15 cellular contexts compared by ENCODE assay signal in genomic region chr16:57634171-57634570, GRCh38. TPM values are rescaled to one million over a fixed set of nuclear protein-coding genes. Genes with fewer than 3 reads are reported as not detected.
A peak's percentile ranks its signal among the peaks of the same experiment; 100 is the strongest.
DNase-seq lines count a peak whose midpoint lies in the region; ATAC-seq, FAIRE-seq and TF ChIP-seq lines count a peak whose summit lies in the region.
"Had no signal": no experiment of that assay in that cellular context is flagged by ENCODE, and none has a peak within 500 bp of the region (broad histone marks: within the 10 kb centered on the region; RNA-seq: fewer than 3 reads in every experiment).

No MANE protein-coding gene starts in this region.

- no peak overlapping the region for H3K4me3 ChIP-seq in HepG2 (replicated peaks in 1 of 3; ENCODE audit: insufficient read depth in 1 of 3, low read depth in 2 of 3, low read length in 3 of 3)
- no peak overlapping the region for H3K4me3 ChIP-seq in right lobe of liver
- H3K4me3 ChIP-seq in muscle layer of duodenum (ENCODE audit: low read depth in 1 of 2, low read length in 2 of 2), result no peak overlapping the region
- H3K4me3 ChIP-seq in H7 (ENCODE audit: insufficient read depth, low read depth, low read length), result no peak overlapping the region
- H3K4me3 ChIP-seq: SJSA1 had no signal

- H3K4me1 Mint-ChIP-seq in brain, result peaks cover 65% of the 10 kb centered on the region

- BruUV-seq in HepG2 (replicated peaks; lab: Mats Ljungman, UMichigan), result no TSS peak

- no peaks in the 10 kb centered on the region for H4K20me1 ChIP-seq in HepG2 (ENCODE audit: insufficient read depth, low read length)

- CTCF ChIA-PET in HepG2 (lab: Yijun Ruan, JAX; ENCODE audit: low intra/inter-chr PET ratio, low total read pairs), result no interaction called here

- no peaks in the 10 kb centered on the region for H3K36me3 Mint-ChIP-seq in brain
- H3K36me3 Mint-ChIP-seq: mesothelial cell of epicardium had no signal

- peak overlapping the region in 4 of 5 experiments; percentile 57 to 87 (median 86) for H3K27ac Mint-ChIP-seq in brain
- H3K27ac Mint-ChIP-seq: mesothelial cell of epicardium had no signal

- H2AFZ ChIP-seq in HepG2 (ENCODE audit: low read length), result no peak overlapping the region

- H3K4me3 Mint-ChIP-seq in brain, result no peak overlapping the region
- H3K4me3 Mint-ChIP-seq: mesothelial cell of epicardium had no signal

- in situ Hi-C loops in HepG2 (cut with HindIII; ENCODE audit: extremely low pct_ligation_motif_present, low pct_unique_long_range_greater_than_20kb), result no loop called here

- no peaks in the 10 kb centered on the region for H3K9me3 ChIP-seq in HepG2 (ENCODE audit: low read length)
- H3K9me3 ChIP-seq in right lobe of liver, result no peaks in the 10 kb centered on the region
- H3K9me3 ChIP-seq in muscle layer of duodenum (ENCODE audit: control insufficient read depth in 1 of 2, low read length in 2 of 2), result no peaks in the 10 kb centered on the region
- H3K9me3 ChIP-seq: SJSA1 had no signal

- no peaks in the 10 kb centered on the region for H3K79me2 ChIP-seq in HepG2 (ENCODE audit: insufficient read depth, low read length)

- intact Hi-C loops in HepG2 (cut with micrococcal nuclease; ENCODE audit: unreplicated experiment), result no loop called here
- intact Hi-C loops in right lobe of liver (cut with DNase I), result no loop called here

- FAIRE-seq in HepG2 (lab: Jason Lieb, UNC), result no peak
- FAIRE-seq: GM18507 had no signal

- DNase-seq in HepG2 (ENCODE audit: low spot score) (no peak), right lobe of liver (no peak), NOMO-1 (lab: John Stamatoyannopoulos, UW; ENCODE audit: unreplicated experiment in 2 of 2) (no peak), NCI-H2227 treated with DMSO at 0.1 percent for 48 hours (lab: John Stamatoyannopoulos, UW) (no peak), H7 (no peak)
- DNase-seq: MV-4-11, NCI-H446, WERI-Rb-1 had no signal

- H3K27ac ChIP-seq in HepG2 (ENCODE audit: extremely low read length, insufficient read depth, low read length) (no peak overlapping the region), right lobe of liver (no peak overlapping the region), muscle layer of duodenum (ENCODE audit: low read length) (peak overlapping the region; percentile 63)
- H3K27ac ChIP-seq: SJSA1, WERI-Rb-1 had no signal

- H3K4me1 ChIP-seq in HepG2 (ENCODE audit: insufficient read depth, low read length) (peaks cover 56% of the 10 kb centered on the region), right lobe of liver (peaks cover 0 to 18% (median 0%) of the 10 kb centered on the region in 4 donors), muscle layer of duodenum (ENCODE audit: control insufficient read depth in 1 of 2, insufficient read depth in 2 of 2, low read length in 2 of 2) (peaks cover 7 to 20% of the 10 kb centered on the region in 2 donors)

- no peak for ATAC-seq in HepG2
- no peak for ATAC-seq in right lobe of liver
- ATAC-seq in GM21528 (IDR thresholded peaks at IDR 0.05; ENCODE audit: low FRiP score, unreplicated experiment), result no peak

- no peak overlapping the region for H3K9ac ChIP-seq in HepG2 (ENCODE audit: insufficient read depth, low read depth, low read length)

- peaks cover 4% of the 10 kb centered on the region for H3K27me3 Mint-ChIP-seq in brain

- POLR2A ChIA-PET in HepG2 (lab: Yijun Ruan, JAX), result interaction anchor here (2.4 to 6.9 kb wide), 4 partner anchors 12 to 27 kb away, joined by 17 to 127 read pairs (median 28); no protein-coding TSS in a partner anchor

- WGBS in HepG2 (ENCODE audit: low lambda C conversion rate), result no CpG with 5 or more reads among the region's 4 CpGs
- WGBS in right lobe of liver (ENCODE audit: insufficient coverage, low coverage, low lambda C conversion rate, missing lambda C conversion rate), result no CpG with 5 or more reads among the region's 4 CpGs

- no peaks in the 10 kb centered on the region for H3K9me3 Mint-ChIP-seq in brain
- H3K9me3 Mint-ChIP-seq: mesothelial cell of epicardium had no signal

- H3K27me3 ChIP-seq in HepG2 (ENCODE audit: control insufficient read depth in 1 of 2, insufficient read depth in 2 of 2, low read length in 2 of 2) (no peaks in the 10 kb centered on the region), right lobe of liver (no peaks in the 10 kb centered on the region), muscle layer of duodenum (ENCODE audit: low read depth, low read length) (peaks cover 6% of the 10 kb centered on the region), H7 (ENCODE audit: control insufficient read depth, insufficient read depth, low read length) (no peaks in the 10 kb centered on the region)
- H3K27me3 ChIP-seq: SJSA1 had no signal

- no peak for TF ChIP-seq RAD21 in HepG2 (CRISPR knock-in tag; IDR thresholded peaks at IDR 0.05)

- H3K4me2 ChIP-seq in HepG2 (ENCODE audit: low read depth, low read length), result no peak overlapping the region; the same call in 1 of the 2 replicates

- TF ChIP-seq POLR2A in HepG2 (IDR thresholded peaks at IDR 0.05; ENCODE audit: insufficient read depth in 1 of 2, low read depth in 2 of 2, low read length in 2 of 2) (no peak), right lobe of liver (IDR thresholded peaks at IDR 0.05) (no peak)

- no peak for TF ChIP-seq CTCF in HepG2 (CRISPR knock-in tag; IDR thresholded peaks at IDR 0.05)
- TF ChIP-seq CTCF in right lobe of liver (IDR thresholded peaks at IDR 0.05), result no peak
- TF ChIP-seq CTCF in brain (conservative IDR thresholded peaks at IDR 0.05), result no peak

- H3K36me3 ChIP-seq in HepG2 (replicated peaks in 1 of 2; ENCODE audit: control insufficient read depth in 1 of 2, insufficient read depth in 2 of 2, low read length in 2 of 2) (no peaks in the 10 kb centered on the region), right lobe of liver (no peaks in the 10 kb centered on the region), muscle layer of duodenum (ENCODE audit: control insufficient read depth in 1 of 2, insufficient read depth in 2 of 2, low read length in 2 of 2) (no peaks in the 10 kb centered on the region), H7 (replicated peaks; ENCODE audit: control insufficient read depth, insufficient read depth, low read length) (no peaks in the 10 kb centered on the region)
- H3K36me3 ChIP-seq: SJSA1, WERI-Rb-1 had no signal

- no peak for TF ChIP-seq EP300 in HepG2 (IDR thresholded peaks at IDR 0.05; ENCODE audit: low read depth in 2 of 2, low read length in 2 of 2)
- TF ChIP-seq EP300 in HepG2 (CRISPR knock-in tag; IDR thresholded peaks at IDR 0.05; ENCODE audit: borderline replicate concordance), result no peak

RNA-seq across cellular contexts. Expression of gene ADGRG1, which starts 5.7 kb away (rescaled TPM):
- total RNA-seq in HepG2 (2016; rRNA removed; fragmentation: Illumina TruSeq; extraction: Trizol), result 2.8 and 5.9 TPM in 2 replicates
- 1.1 and 2.0 TPM in 2 replicates for total RNA-seq in HepG2 (2016; cell fraction: cytosol; rRNA removed; fragmentation: Illumina TruSeq; extraction: Trizol; ENCODE audit: low read depth)
- 2.8 and 5.0 TPM in 2 replicates for total RNA-seq in HepG2 (2016; cell fraction: insoluble cytoplasmic fraction; rRNA removed; fragmentation: Illumina TruSeq; extraction: Trizol)
- 3.1 and 3.2 TPM in 2 replicates for total RNA-seq in HepG2 (2016; cell fraction: membrane; rRNA removed; fragmentation: Illumina TruSeq; extraction: Trizol)
- total RNA-seq in HepG2 (2016; cell fraction: nucleus; rRNA removed; fragmentation: Illumina TruSeq; extraction: Trizol), result 7.2 and 8.0 TPM in 2 replicates
- polyA plus RNA-seq in HepG2 (2011; rRNA removed), result 2.7 and 3.3 TPM in 2 replicates
- 1.8 and 2.1 TPM in 2 replicates for polyA plus RNA-seq in HepG2 (2011; cell fraction: cytosol; rRNA removed)
- polyA plus RNA-seq in HepG2 (2011; cell fraction: nucleus; rRNA removed), result 5.0 and 7.4 TPM in 2 replicates
- 2.3 and 3.3 TPM in 2 replicates for polyA plus RNA-seq in HepG2 (2012)
- polyA plus RNA-seq in HepG2 (2016; cell fraction: cytosol; fragmentation: Illumina TruSeq; extraction: Trizol; ENCODE audit: low read depth), result 0.83 and 1.3 TPM in 2 replicates
- 2.4 and 5.1 TPM in 2 replicates for polyA plus RNA-seq in HepG2 (2016; cell fraction: insoluble cytoplasmic fraction; fragmentation: Illumina TruSeq; extraction: Trizol; ENCODE audit: low read depth)
- polyA plus RNA-seq in HepG2 (2016; cell fraction: membrane; fragmentation: Illumina TruSeq; extraction: Trizol; ENCODE audit: low read depth), result 2.8 and 3.2 TPM in 2 replicates
- polyA plus RNA-seq in HepG2 (2016; cell fraction: nucleus; fragmentation: Illumina TruSeq; extraction: Trizol; ENCODE audit: insufficient read depth, low read depth), result 14.1 and 15.0 TPM in 2 replicates
- 4.0 and 29.5 TPM in 2 replicates for polyA minus RNA-seq in HepG2 (2011; rRNA and poly(A)+ RNA removed; ENCODE audit: low replicate concordance)
- polyA minus RNA-seq in HepG2 (2011; cell fraction: cytosol; rRNA and poly(A)+ RNA removed), result 1.8 and 1.9 TPM in 2 replicates
- 2.4 and 2.8 TPM in 2 replicates for polyA minus RNA-seq in HepG2 (2011; cell fraction: nucleus; rRNA and poly(A)+ RNA removed)
- 1 to 10 TPM; 1.8 to 4.2 (median 3.4) TPM for total RNA-seq in right lobe of liver
- polyA plus RNA-seq in brain (ENCODE audit: insufficient read depth, low read depth, low replicate concordance), result 268 TPM
- total RNA-seq in H7 (2014; rRNA removed; shearing (Covaris generic)), result 0.38 and 0.44 TPM in 2 replicates

RNA-seq across cellular contexts. Expression of gene ADGRG3, which starts 33.9 kb away (rescaled TPM):
- total RNA-seq in HepG2 (2016; rRNA removed; fragmentation: Illumina TruSeq; extraction: Trizol), result 1.0 and 2.7 TPM in 2 replicates
- 0.79 and 1.1 TPM in 2 replicates for total RNA-seq in HepG2 (2016; cell fraction: cytosol; rRNA removed; fragmentation: Illumina TruSeq; extraction: Trizol; ENCODE audit: low read depth)
- 1.1 and 2.2 TPM in 2 replicates for total RNA-seq in HepG2 (2016; cell fraction: insoluble cytoplasmic fraction; rRNA removed; fragmentation: Illumina TruSeq; extraction: Trizol)
- total RNA-seq in HepG2 (2016; cell fraction: membrane; rRNA removed; fragmentation: Illumina TruSeq; extraction: Trizol), result 1.0 and 1.5 TPM in 2 replicates
- total RNA-seq in HepG2 (2016; cell fraction: nucleus; rRNA removed; fragmentation: Illumina TruSeq; extraction: Trizol), result 2.3 and 2.7 TPM in 2 replicates
- polyA plus RNA-seq in HepG2 (2011; rRNA removed), result 11.8 and 13.6 TPM in 2 replicates
- 10.8 and 11.2 TPM in 2 replicates for polyA plus RNA-seq in HepG2 (2011; cell fraction: cytosol; rRNA removed)
- 21.1 and 23.7 TPM in 2 replicates for polyA plus RNA-seq in HepG2 (2011; cell fraction: nucleus; rRNA removed)
- 5.8 and 8.1 TPM in 2 replicates for polyA plus RNA-seq in HepG2 (2012)
- polyA plus RNA-seq in HepG2 (2016; cell fraction: cytosol; fragmentation: Illumina TruSeq; extraction: Trizol; ENCODE audit: low read depth), result 0.49 and 0.54 TPM in 2 replicates
- 1.3 TPM in 2 replicates for polyA plus RNA-seq in HepG2 (2016; cell fraction: insoluble cytoplasmic fraction; fragmentation: Illumina TruSeq; extraction: Trizol; ENCODE audit: low read depth)
- polyA plus RNA-seq in HepG2 (2016; cell fraction: membrane; fragmentation: Illumina TruSeq; extraction: Trizol; ENCODE audit: low read depth), result 0.65 and 1.0 TPM in 2 replicates
- polyA plus RNA-seq in HepG2 (2016; cell fraction: nucleus; fragmentation: Illumina TruSeq; extraction: Trizol; ENCODE audit: insufficient read depth, low read depth), result 5.4 and 6.5 TPM in 2 replicates
- 0.91 and 31.9 TPM in 2 replicates for polyA minus RNA-seq in HepG2 (2011; rRNA and poly(A)+ RNA removed; ENCODE audit: low replicate concordance)
- polyA minus RNA-seq in HepG2 (2011; cell fraction: cytosol; rRNA and poly(A)+ RNA removed), result 4.7 and 5.3 TPM in 2 replicates
- 8.9 and 10.4 TPM in 2 replicates for polyA minus RNA-seq in HepG2 (2011; cell fraction: nucleus; rRNA and poly(A)+ RNA removed)
- 1 to 10 TPM in 1 of 6 experiments, under 1 TPM in 5; 0.37 to 1.6 (median 0.83) TPM for total RNA-seq in right lobe of liver
- 0.29 TPM for polyA plus RNA-seq in brain (ENCODE audit: insufficient read depth, low read depth, low replicate concordance)
- total RNA-seq in H7 (2014; rRNA removed; shearing (Covaris generic)), result 0.07 and 0.67 TPM in 2 replicates
- total RNA-seq: mesothelial cell of epicardium, pulmonary artery endothelial cell, SJSA1 had no signal
